Comparison of ENCODE assay signal across 22 cellular contexts in genomic region chr9:26603637-26604036, GRCh38.
"Had no signal": no experiment of that assay in that cellular context is flagged by ENCODE, and none has a peak within 500 bp of the region (broad histone marks: within the 10 kb centered on the region; RNA-seq: fewer than 3 reads in every experiment).

No MANE protein-coding gene starts in this region.

- H3K9me3 Mint-ChIP-seq: memory B cell had no signal

- H3K4me1 Mint-ChIP-seq: memory B cell; natural killer cell; stimulated activated effector memory CD8-positive, alpha-beta T cell treated with anti-CD3 and anti-CD28 coated beads, Interleukin-12 subunit alpha, Interleukin-12 subunit beta, amount 100 ng/mL, for 72 hours had no signal

- H3K27me3 ChIP-seq: gastrocnemius medialis, right atrium auricular region, stomach, thyroid gland, vagina had no signal

- H3K36me3 ChIP-seq: gastrocnemius medialis, prostate gland, right atrium auricular region, stomach, thyroid gland, vagina had no signal

- ATAC-seq: effector memory CD8-positive, alpha-beta T cell; gastrocnemius medialis; left lobe of liver; natural killer cell; sciatic nerve; stimulated activated effector memory CD8-positive, alpha-beta T cell treated with anti-CD3 and anti-CD28 coated beads, Interleukin-12 subunit alpha, Interleukin-12 subunit beta, amount 100 ng/mL, for 72 hours had no signal

- H3K9me3 ChIP-seq: gastrocnemius medialis, prostate gland, right atrium auricular region, stomach, thyroid gland, vagina had no signal

- H3K27ac Mint-ChIP-seq: effector memory CD8-positive, alpha-beta T cell; memory B cell; natural killer cell; stimulated activated effector memory CD8-positive, alpha-beta T cell treated with anti-CD3 and anti-CD28 coated beads, Interleukin-12 subunit alpha, Interleukin-12 subunit beta, amount 100 ng/mL, for 72 hours had no signal

- H3K4me2 ChIP-seq: smooth muscle cell had no signal

- H3K4me1 ChIP-seq: gastrocnemius medialis, prostate gland, right atrium auricular region, stomach, thyroid gland, vagina had no signal

- H3K36me3 Mint-ChIP-seq: memory B cell; natural killer cell; stimulated activated effector memory CD8-positive, alpha-beta T cell treated with anti-CD3 and anti-CD28 coated beads, Interleukin-12 subunit alpha, Interleukin-12 subunit beta, amount 100 ng/mL, for 72 hours had no signal

- H3K4me3 Mint-ChIP-seq: effector memory CD8-positive, alpha-beta T cell; memory B cell; natural killer cell; stimulated activated effector memory CD8-positive, alpha-beta T cell treated with anti-CD3 and anti-CD28 coated beads, Interleukin-12 subunit alpha, Interleukin-12 subunit beta, amount 100 ng/mL, for 72 hours had no signal

- DNase-seq: effector memory CD8-positive, alpha-beta T cell; gastrocnemius medialis; head of caudate nucleus; kidney; natural killer cell; stimulated activated CD4-positive, alpha-beta T cell treated with anti-CD3 and anti-CD28 coated beads, Interleukin-12 subunit alpha, Interleukin-12 subunit beta, amount 100 ng/mL, for 4 hours; stimulated activated CD4-positive, alpha-beta T cell treated with anti-CD3 and anti-CD28 coated beads, Interleukin-1b, Interleukin-23, amount 100 ng/mL, for 48 hours; stimulated activated CD4-positive, alpha-beta T cell treated with anti-CD3 and anti-CD28 coated beads, Interleukin-4, amount 100 ng/mL, for 1 hour; stimulated activated naive CD4-positive, alpha-beta T cell treated with Interleukin-2 at 50 U/mL for 16 hours; stomach; thyroid gland; trophoblast cell had no signal

- H3K27ac ChIP-seq: coronary artery, gastrocnemius medialis, prostate gland, right atrium auricular region, stomach, thyroid gland, vagina had no signal

- H3K4me3 ChIP-seq: coronary artery, gastrocnemius medialis, lung, prostate gland, right atrium auricular region, smooth muscle cell, stomach, thyroid gland, vagina had no signal

- H3K27me3 Mint-ChIP-seq: effector memory CD8-positive, alpha-beta T cell; memory B cell had no signal
